In genomic region chr12:118778077-118778476, GRCh38 we compare ENCODE assay signal across 37 cellular contexts.
"Had no signal": no experiment of that assay in that cellular context is flagged by ENCODE, and none has a peak within 500 bp of the region (broad histone marks: within the 10 kb centered on the region; RNA-seq: fewer than 3 reads in every experiment).

No MANE protein-coding gene starts in this region.

- H3K9me3 Mint-ChIP-seq: activated B cell treated with CpG ODN at 0.5 μM for 24 hours; activated CD4-positive, alpha-beta memory T cell treated with anti-CD3 and anti-CD28 coated beads for 36 hours; activated CD4-positive, alpha-beta T cell treated with anti-CD3 and anti-CD28 coated beads, Interleukin-2, amount 10 ng/mL, durations not matched to agents 24 days and 14 days; activated CD8-positive, alpha-beta T cell treated with anti-CD3 and anti-CD28 coated beads for 36 hours; activated naive CD4-positive, alpha-beta T cell treated with anti-CD3 and anti-CD28 coated beads for 36 hours; activated naive CD8-positive, alpha-beta T cell treated with anti-CD3 and anti-CD28 coated beads for 36 hours; activated T-cell treated with anti-CD3 and anti-CD28 coated beads, Interleukin-2, amount 50 U/mL, for 4 hours; activated T-helper 1 cell treated with anti-CD3 and anti-CD28 coated beads, Interleukin-12 subunit alpha, Interleukin-12 subunit beta, Interleukin-2, Interleukin-4 antibody, amounts not matched to agents 30 ng/mL and 10 ng/mL and 1 ng/mL, durations not matched to agents 14 hours and 24 hours and 36 hours; T-helper 1 cell treated with Interleukin-12 subunit alpha and Interleukin-12 subunit beta and Interleukin-4 antibody, amounts not matched to agents 30 μg/mL and 1 μg/mL, for 36 hours; T-helper 2 cell treated with Interferon-gamma antibody and Interleukin-4, amounts not matched to agents 5 μg/mL and 100 μg/mL, for 36 hours had no signal

- H3K4me1 Mint-ChIP-seq: activated B cell treated with CpG ODN at 0.5 μM for 24 hours; activated CD4-positive, alpha-beta T cell treated with anti-CD3 and anti-CD28 coated beads, Interleukin-2, amount 10 ng/mL, durations not matched to agents 24 days and 14 days; activated naive CD8-positive, alpha-beta T cell treated with anti-CD3 and anti-CD28 coated beads for 36 hours; activated T-helper 17 cell treated with anti-CD3 and anti-CD28 coated beads, Interleukin-2, amount 50 U/mL, for 72 hours; central memory CD8-positive, alpha-beta T cell had no signal

- H3K27ac ChIP-seq: adrenal gland, body of pancreas, brain microvascular endothelial cell, breast epithelium, VCaP had no signal

- H3K4me3 ChIP-seq: adrenal gland, body of pancreas, breast epithelium had no signal

- H3K9me3 ChIP-seq: adrenal gland, body of pancreas had no signal

- H3K4me1 ChIP-seq: adrenal gland, body of pancreas, breast epithelium had no signal

- H3K4me3 Mint-ChIP-seq: activated B cell treated with CpG ODN at 0.5 μM for 24 hours; activated CD4-positive, alpha-beta memory T cell treated with anti-CD3 and anti-CD28 coated beads for 36 hours; activated CD4-positive, alpha-beta T cell treated with anti-CD3 and anti-CD28 coated beads, Interleukin-2, amount 10 ng/mL, durations not matched to agents 24 days and 14 days; activated CD8-positive, alpha-beta T cell treated with anti-CD3 and anti-CD28 coated beads for 36 hours; activated naive CD4-positive, alpha-beta T cell treated with anti-CD3 and anti-CD28 coated beads for 36 hours; activated naive CD8-positive, alpha-beta T cell treated with anti-CD3 and anti-CD28 coated beads for 36 hours; activated T-cell treated with anti-CD3 and anti-CD28 coated beads, Interleukin-2, amount 50 U/mL, for 4 hours; activated T-cell treated with anti-CD3 and anti-CD28 coated beads, Interleukin-2, amount 50 U/mL, for 72 hours; activated T-helper 1 cell treated with anti-CD3 and anti-CD28 coated beads, Interleukin-12 subunit alpha, Interleukin-12 subunit beta, Interleukin-2, Interleukin-4 antibody, amounts not matched to agents 30 ng/mL and 10 ng/mL and 1 ng/mL, durations not matched to agents 14 hours and 24 hours and 36 hours; activated T-helper 17 cell treated with anti-CD3 and anti-CD28 coated beads, Interleukin-2, amount 50 U/mL, for 72 hours; central memory CD8-positive, alpha-beta T cell; T-helper 1 cell treated with Interleukin-12 subunit alpha and Interleukin-12 subunit beta and Interleukin-4 antibody, amounts not matched to agents 30 μg/mL and 1 μg/mL, for 36 hours; T-helper 2 cell treated with Interferon-gamma antibody and Interleukin-4, amounts not matched to agents 5 μg/mL and 100 μg/mL, for 36 hours had no signal

- H3K27me3 ChIP-seq: adrenal gland, brain microvascular endothelial cell had no signal

- H3K36me3 Mint-ChIP-seq: activated CD4-positive, alpha-beta memory T cell treated with anti-CD3 and anti-CD28 coated beads for 36 hours; activated naive CD4-positive, alpha-beta T cell treated with anti-CD3 and anti-CD28 coated beads, Interleukin-2, amount 50 U/mL, for 72 hours; activated naive CD8-positive, alpha-beta T cell treated with anti-CD3 and anti-CD28 coated beads for 36 hours had no signal

- DNase-seq: activated B cell treated with CpG ODN at 0.5 μM for 24 hours; activated CD4-positive, alpha-beta memory T cell treated with anti-CD3 and anti-CD28 coated beads for 36 hours; activated CD4-positive, alpha-beta T cell treated with anti-CD3 and anti-CD28 coated beads for 4 hours; activated CD4-positive, alpha-beta T cell treated with anti-CD3 and anti-CD28 coated beads, Interleukin-2, amount 10 ng/mL, durations not matched to agents 24 days and 14 days; activated CD4-positive, alpha-beta T cell treated with anti-CD3 and anti-CD28 coated beads, Interleukin-2, amount 50 U/mL, for 1 hour; activated CD4-positive, alpha-beta T cell treated with anti-CD3 and anti-CD28 coated beads, Interleukin-2, amount 50 U/mL, for 4 hours; activated CD4-positive, CD25-positive, alpha-beta regulatory T cell treated with anti-CD3 and anti-CD28 coated beads, Interleukin-2, amount 50 U/mL, for 72 hours; activated CD8-positive, alpha-beta memory T cell treated with anti-CD3 and anti-CD28 coated beads, Interleukin-2, amount 50 U/mL, for 4 hours; activated CD8-positive, alpha-beta T cell treated with anti-CD3 and anti-CD28 coated beads for 36 hours; activated effector memory CD4-positive, alpha-beta T cell treated with anti-CD3 and anti-CD28 coated beads, Interleukin-2, amount 50 U/mL, for 16 hours; activated gamma-delta T cell treated with Interleukin-2 at 50 U/mL for 16 hours; activated naive CD4-positive, alpha-beta T cell; activated naive CD4-positive, alpha-beta T cell treated with anti-CD3 and anti-CD28 coated beads for 36 hours; activated naive CD4-positive, alpha-beta T cell treated with anti-CD3 and anti-CD28 coated beads, Interleukin-2, amount 50 U/mL, for 16 hours; activated naive CD8-positive, alpha-beta T cell treated with anti-CD3 and anti-CD28 coated beads for 36 hours; activated T-cell treated with anti-CD3 and anti-CD28 coated beads for 4 hours; activated T-cell treated with anti-CD3 and anti-CD28 coated beads, Interleukin-2, amount 50 U/mL, for 1 hour; activated T-cell treated with anti-CD3 and anti-CD28 coated beads, Interleukin-2, amount 50 U/mL, for 4 hours; activated T-cell treated with anti-CD3 and anti-CD28 coated beads, Interleukin-2, amount 50 U/mL, for 72 hours; adrenal gland; amniotic stem cell; aorta; body of pancreas; brain microvascular endothelial cell; caudate nucleus; cerebellar nuclear complex; T-helper 1 cell; T-helper 2 cell; T-helper 9 cell had no signal

- H3K36me3 ChIP-seq: adrenal gland, brain microvascular endothelial cell, breast epithelium had no signal

- ATAC-seq: activated CD8-positive, alpha-beta T cell treated with anti-CD3 and anti-CD28 coated beads for 36 hours; activated naive CD4-positive, alpha-beta T cell treated with anti-CD3 and anti-CD28 coated beads, Interleukin-2, amount 50 U/mL, for 72 hours; activated T-cell treated with anti-CD3 and anti-CD28 coated beads, Interleukin-2, amount 50 U/mL, for 4 hours; activated T-cell treated with anti-CD3 and anti-CD28 coated beads, Interleukin-2, amount 50 U/mL, for 72 hours; activated T-helper 17 cell treated with anti-CD3 and anti-CD28 coated beads, Interleukin-2, amount 50 U/mL, for 72 hours; body of pancreas had no signal

- H3K27ac Mint-ChIP-seq: activated B cell treated with CpG ODN at 0.5 μM for 24 hours; activated CD4-positive, alpha-beta memory T cell treated with anti-CD3 and anti-CD28 coated beads for 36 hours; activated CD4-positive, alpha-beta T cell treated with anti-CD3 and anti-CD28 coated beads, Interleukin-2, amount 10 ng/mL, durations not matched to agents 24 days and 14 days; activated CD8-positive, alpha-beta T cell treated with anti-CD3 and anti-CD28 coated beads for 36 hours; activated naive CD4-positive, alpha-beta T cell treated with anti-CD3 and anti-CD28 coated beads for 36 hours; activated naive CD4-positive, alpha-beta T cell treated with anti-CD3 and anti-CD28 coated beads, Interleukin-2, amount 50 U/mL, for 72 hours; activated naive CD8-positive, alpha-beta T cell treated with anti-CD3 and anti-CD28 coated beads for 36 hours; activated T-cell treated with anti-CD3 and anti-CD28 coated beads, Interleukin-2, amount 50 U/mL, for 72 hours; activated T-helper 1 cell treated with anti-CD3 and anti-CD28 coated beads, Interleukin-12 subunit alpha, Interleukin-12 subunit beta, Interleukin-2, Interleukin-4 antibody, amounts not matched to agents 30 ng/mL and 10 ng/mL and 1 ng/mL, durations not matched to agents 14 hours and 24 hours and 36 hours; activated T-helper 17 cell treated with anti-CD3 and anti-CD28 coated beads, Interleukin-2, amount 50 U/mL, for 72 hours; T-helper 1 cell treated with Interleukin-12 subunit alpha and Interleukin-12 subunit beta and Interleukin-4 antibody, amounts not matched to agents 30 μg/mL and 1 μg/mL, for 36 hours; T-helper 2 cell treated with Interferon-gamma antibody and Interleukin-4, amounts not matched to agents 5 μg/mL and 100 μg/mL, for 36 hours had no signal
